Comparison of ENCODE assay signal across 26 cellular contexts in the genomic region with DNA sequence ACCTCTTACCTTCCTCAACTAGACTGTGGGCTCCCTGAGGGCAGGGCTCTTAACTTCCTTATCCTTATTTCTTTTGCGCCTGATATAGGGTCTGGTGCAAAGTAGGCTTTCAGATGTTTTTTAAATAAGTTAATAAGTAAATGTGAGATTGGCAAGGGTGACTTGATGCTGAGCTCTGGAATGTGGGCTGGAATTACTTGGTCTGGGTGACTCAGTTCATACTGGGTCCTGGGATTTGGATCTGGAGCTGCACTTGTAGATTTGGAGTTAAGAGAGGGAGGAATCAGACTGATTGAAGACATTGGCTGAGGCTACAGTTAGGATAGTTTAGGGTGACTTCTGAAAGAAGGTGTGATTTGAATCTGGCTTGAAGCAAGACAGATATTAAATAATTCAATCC.
DNase-seq lines count a peak whose midpoint lies in the region; ATAC-seq, FAIRE-seq and TF ChIP-seq lines count a peak whose summit lies in the region.
"Had no signal": no experiment of that assay in that cellular context is flagged by ENCODE, and none has a peak within 500 bp of the region (broad histone marks: within the 10 kb centered on the region; RNA-seq: fewer than 3 reads in every experiment).

No MANE protein-coding gene starts in this region.

- no peak overlapping the region for H3T11ph ChIP-seq in H9 (ENCODE audit: low read length)

- H2AK5ac ChIP-seq in H9 (ENCODE audit: insufficient read length, low read length) = no peak overlapping the region

- H3K4me1 Mint-ChIP-seq in Caco-2 (ENCODE audit: low read depth, unreplicated experiment) (peaks cover 18% of the 10 kb centered on the region), progenitor cell of endocrine pancreas (ENCODE audit: low read depth) (peaks cover 17% of the 10 kb centered on the region), H9 (peaks cover 11 to 29% of the 10 kb centered on the region in 2 experiments)
- H3K4me1 Mint-ChIP-seq: activated CD4-positive, alpha-beta T cell treated with anti-CD3 and anti-CD28 coated beads, Interleukin-2, amount 10 ng/mL, durations not matched to agents 24 days and 14 days; IgD-negative memory B cell; naive thymus-derived CD8-positive, alpha-beta T cell; stimulated activated effector memory CD8-positive, alpha-beta T cell treated with anti-CD3 and anti-CD28 coated beads, Interleukin-12 subunit alpha, Interleukin-12 subunit beta, amount 100 ng/mL, for 72 hours had no signal

- H2BK12ac ChIP-seq in H9 (ENCODE audit: insufficient read length, low read depth, low read length) = no peak overlapping the region

- no peak overlapping the region for H4K8ac ChIP-seq in H9 (replicated peaks; ENCODE audit: insufficient read length, low read depth, low read length)

- no peaks in the 10 kb centered on the region for H4K20me1 ChIP-seq in H9 (ENCODE audit: control insufficient read depth, insufficient read depth, insufficient read length)

- H3K27ac ChIP-seq in H9 (ENCODE audit: insufficient read length, low read depth, low read length) = no peak overlapping the region
- H3K27ac ChIP-seq in kidney (ENCODE audit: low read depth in 2 of 2, low read length in 2 of 2) = peak overlapping the region in 1 of 2 donors; percentile 1
- H3K27ac ChIP-seq in colonic mucosa = no peak overlapping the region
- H3K27ac ChIP-seq: brain microvascular endothelial cell, gastrocnemius medialis, HL-60, thoracic aorta had no signal

- H3K79me1 ChIP-seq in H9 (ENCODE audit: insufficient read depth, low read depth, low read length, poor library complexity, severe bottlenecking) = no peaks in the 10 kb centered on the region

- H4K5ac ChIP-seq in H9 (ENCODE audit: insufficient read length, low read depth, low read length) = no peak overlapping the region

- WGBS in H9 (ENCODE audit: extremely low coverage, insufficient read length, low lambda C conversion rate) = no CpG with 5 or more reads among the region's 1 CpG

- no TSS peak for BruUV-seq in Caco-2 (replicated peaks; lab: Mats Ljungman, UMichigan)

- H2AFZ ChIP-seq in H9 (ENCODE audit: low read length) = no peak overlapping the region

- H2BK120ac ChIP-seq in H9 (ENCODE audit: low read depth, low read length, poor library complexity, severe bottlenecking) = no peak overlapping the region

- H3K36me3 ChIP-seq in Caco-2 (ENCODE audit: control insufficient read depth, insufficient read depth, low read length) (no peaks in the 10 kb centered on the region), kidney (ENCODE audit: control insufficient read depth in 1 of 2, insufficient read depth in 2 of 2, low read length in 2 of 2) (no peaks in the 10 kb centered on the region), colonic mucosa (no peaks in the 10 kb centered on the region)
- H3K36me3 ChIP-seq: brain microvascular endothelial cell, gastrocnemius medialis, thoracic aorta had no signal

- no peak overlapping the region for H3K14ac ChIP-seq in H9 (ENCODE audit: insufficient read depth, low read length)

- no peaks in the 10 kb centered on the region for H3K27me3 ChIP-seq in Caco-2 (replicated peaks; ENCODE audit: control insufficient read depth, insufficient read depth, low read length)
- peaks cover 56% of the 10 kb centered on the region for H3K27me3 ChIP-seq in H9 (ENCODE audit: insufficient read depth, low read length)
- H3K27me3 ChIP-seq in colonic mucosa = no peaks in the 10 kb centered on the region
- H3K27me3 ChIP-seq: brain microvascular endothelial cell, gastrocnemius medialis had no signal

- no peaks in the 10 kb centered on the region for H3K23me2 ChIP-seq in H9 (ENCODE audit: insufficient read length, low read depth, low read length, poor library complexity, severe bottlenecking)

- intact Hi-C loops in Caco-2 (cut with micrococcal nuclease; ENCODE audit: unreplicated experiment) = loop anchor here (1.0 kb wide), 1 partner anchor 91 kb away; no protein-coding TSS in a partner anchor
- intact Hi-C loops in kidney (cut with DNase I) = no loop called here
- intact Hi-C loops in colonic mucosa (cut with DNase I) = loop anchor here (10.0 kb wide), 1 partner anchor 98 kb away; no protein-coding TSS in a partner anchor

- POLR2A ChIA-PET in Caco-2 (lab: Charles Lee) = no interaction called here

- no peaks in the 10 kb centered on the region for H3K27me3 Mint-ChIP-seq in Caco-2 (ENCODE audit: insufficient read depth, unreplicated experiment)
- peaks cover 18% of the 10 kb centered on the region for H3K27me3 Mint-ChIP-seq in progenitor cell of endocrine pancreas
- H3K27me3 Mint-ChIP-seq in H9 (ENCODE audit: low read depth) = peaks cover 100% of the 10 kb centered on the region

- FAIRE-seq in kidney (lab: Jason Lieb, UNC) = no peak
- FAIRE-seq: endometrium had no signal

- no peak overlapping the region for H2BK20ac ChIP-seq in H9 (ENCODE audit: low read depth, low read length, poor library complexity, severe bottlenecking)

- no peak overlapping the region for H3K4me2 ChIP-seq in H9 (ENCODE audit: insufficient read depth, insufficient read length, low read length)

- no peak overlapping the region for H3K4ac ChIP-seq in H9 (ENCODE audit: low read depth, low read length)

- H3K79me2 ChIP-seq in H9 (ENCODE audit: insufficient read depth, low read length) = no peaks in the 10 kb centered on the region

- H2BK15ac ChIP-seq in H9 (ENCODE audit: low read depth, low read length) = no peak overlapping the region

- H3K9ac ChIP-seq in H9 (ENCODE audit: extremely low read depth, insufficient read length, low read length) = no peak overlapping the region
- no peak overlapping the region for H3K9ac ChIP-seq in kidney (ENCODE audit: low read length in 2 of 2)
- H3K9ac ChIP-seq in colonic mucosa (ENCODE audit: low read depth in 2 of 2, low read length in 2 of 2) = no peak overlapping the region

- H3K4me3 Mint-ChIP-seq in Caco-2 (ENCODE audit: unreplicated experiment) = no peak overlapping the region
- no peak overlapping the region for H3K4me3 Mint-ChIP-seq in progenitor cell of endocrine pancreas (ENCODE audit: low read depth)
- H3K4me3 Mint-ChIP-seq in H9 = no peak overlapping the region
- H3K4me3 Mint-ChIP-seq: activated CD4-positive, alpha-beta T cell treated with anti-CD3 and anti-CD28 coated beads, Interleukin-2, amount 10 ng/mL, durations not matched to agents 24 days and 14 days; CD8-positive, alpha-beta T cell; IgD-negative memory B cell; naive thymus-derived CD8-positive, alpha-beta T cell; stimulated activated effector memory CD8-positive, alpha-beta T cell treated with anti-CD3 and anti-CD28 coated beads, Interleukin-12 subunit alpha, Interleukin-12 subunit beta, amount 100 ng/mL, for 72 hours had no signal

- ATAC-seq in HG02973 (IDR thresholded peaks at IDR 0.05; ENCODE audit: unreplicated experiment) = no peak
- ATAC-seq: CD8-positive, alpha-beta T cell; gastrocnemius medialis; naive thymus-derived CD8-positive, alpha-beta T cell; sciatic nerve; stimulated activated effector memory CD8-positive, alpha-beta T cell treated with anti-CD3 and anti-CD28 coated beads, Interleukin-12 subunit alpha, Interleukin-12 subunit beta, amount 100 ng/mL, for 72 hours had no signal

- no peak overlapping the region for H3K18ac ChIP-seq in H9 (ENCODE audit: insufficient read length, low read depth, low read length)

- no peak overlapping the region for H3K56ac ChIP-seq in H9 (ENCODE audit: insufficient read length, low read depth, low read length)

- no peak overlapping the region for H3K23ac ChIP-seq in H9 (ENCODE audit: insufficient read length, low read depth, low read length)

- CTCF ChIA-PET in Caco-2 (lab: Charles Lee) = no interaction called here

- H3K9me3 ChIP-seq in Caco-2 (no peaks in the 10 kb centered on the region), H9 (ENCODE audit: control insufficient read depth, low read depth, low read length) (no peaks in the 10 kb centered on the region), kidney (ENCODE audit: control insufficient read depth in 1 of 2, low read length in 2 of 2) (peaks cover 0 to 9% of the 10 kb centered on the region in 2 donors), colonic mucosa (no peaks in the 10 kb centered on the region)
- H3K9me3 ChIP-seq: gastrocnemius medialis had no signal

- H3K27ac Mint-ChIP-seq in Caco-2 (ENCODE audit: unreplicated experiment) (peak overlapping the region; percentile 46), progenitor cell of endocrine pancreas (peak overlapping the region; percentile 36), H9 (no peak overlapping the region)
- H3K27ac Mint-ChIP-seq: activated CD4-positive, alpha-beta T cell treated with anti-CD3 and anti-CD28 coated beads, Interleukin-2, amount 10 ng/mL, durations not matched to agents 24 days and 14 days; CD8-positive, alpha-beta T cell; IgD-negative memory B cell; naive thymus-derived CD8-positive, alpha-beta T cell; stimulated activated effector memory CD8-positive, alpha-beta T cell treated with anti-CD3 and anti-CD28 coated beads, Interleukin-12 subunit alpha, Interleukin-12 subunit beta, amount 100 ng/mL, for 72 hours had no signal

- no peak overlapping the region for H2BK5ac ChIP-seq in H9 (ENCODE audit: insufficient read length, low read length)

- H3K4me1 ChIP-seq in Caco-2 (peaks cover 8% of the 10 kb centered on the region), H9 (ENCODE audit: insufficient read depth, low read length) (no peaks in the 10 kb centered on the region), kidney (ENCODE audit: control insufficient read depth in 1 of 2, insufficient read depth in 1 of 2, low read depth in 1 of 2, low read length in 2 of 2) (no peaks in the 10 kb centered on the region), colonic mucosa (no peaks in the 10 kb centered on the region)
- H3K4me1 ChIP-seq: gastrocnemius medialis had no signal

- H3K9me3 Mint-ChIP-seq in Caco-2 (ENCODE audit: unreplicated experiment) (peaks cover 10% of the 10 kb centered on the region), progenitor cell of endocrine pancreas (ENCODE audit: low read depth) (peaks cover 7% of the 10 kb centered on the region), H9 (peaks cover 13 to 14% of the 10 kb centered on the region in 2 experiments)
- H3K9me3 Mint-ChIP-seq: stimulated activated effector memory CD8-positive, alpha-beta T cell treated with anti-CD3 and anti-CD28 coated beads, Interleukin-12 subunit alpha, Interleukin-12 subunit beta, amount 100 ng/mL, for 72 hours had no signal

- no peaks in the 10 kb centered on the region for H3K36me3 Mint-ChIP-seq in Caco-2 (ENCODE audit: insufficient read depth, unreplicated experiment)
- peaks cover 1% of the 10 kb centered on the region for H3K36me3 Mint-ChIP-seq in progenitor cell of endocrine pancreas (ENCODE audit: insufficient read depth)
- H3K36me3 Mint-ChIP-seq in H9 (ENCODE audit: insufficient read depth in 1 of 3, low read depth in 3 of 3) = no peaks in the 10 kb centered on the region; a peak in 1 of 7 replicates
- H3K36me3 Mint-ChIP-seq: CD8-positive, alpha-beta T cell; naive thymus-derived CD8-positive, alpha-beta T cell; stimulated activated effector memory CD8-positive, alpha-beta T cell treated with anti-CD3 and anti-CD28 coated beads, Interleukin-12 subunit alpha, Interleukin-12 subunit beta, amount 100 ng/mL, for 72 hours had no signal

- no peak for DNase-seq in Caco-2
- peak; percentile 46 for DNase-seq in NCI-H226
- peak; percentile 63 for DNase-seq in epithelial cell of proximal tubule (ENCODE audit: low read depth)
- no peak for DNase-seq in progenitor cell of endocrine pancreas (ENCODE audit: low spot score, unreplicated experiment)
- no peak for DNase-seq in H9
- no peak for DNase-seq in kidney
- DNase-seq in colonic mucosa = no peak
- DNase-seq: activated CD4-positive, alpha-beta T cell treated with anti-CD3 and anti-CD28 coated beads, Interleukin-2, amount 10 ng/mL, durations not matched to agents 24 days and 14 days; brain microvascular endothelial cell; CD8-positive, alpha-beta T cell; cortex of kidney; DMS79; gastrocnemius medialis; MV-4-11; naive thymus-derived CD8-positive, alpha-beta T cell; NCI-H1694 treated with DMSO at 0.1 percent for 48 hours; NCI-H748 treated with DMSO at 0.1 percent for 48 hours; SHP77 treated with DMSO at 0.1 percent for 48 hours; T-helper 1 cell had no signal

- H4K91ac ChIP-seq in H9 (ENCODE audit: insufficient read length, low read depth, low read length) = no peak overlapping the region

- no peak overlapping the region for H3K4me3 ChIP-seq in Caco-2 (ENCODE audit: low read depth, low read length)
- no peak overlapping the region for H3K4me3 ChIP-seq in epithelial cell of proximal tubule (ENCODE audit: low read depth, low read length)
- H3K4me3 ChIP-seq in kidney (ENCODE audit: low read length in 2 of 2) = no peak overlapping the region
- no peak overlapping the region for H3K4me3 ChIP-seq in colonic mucosa
- H3K4me3 ChIP-seq: gastrocnemius medialis, thoracic aorta had no signal

- TF ChIP-seq CTCF in Caco-2 (IDR thresholded peaks at IDR 0.05; ENCODE audit: insufficient read depth in 1 of 2, low read depth in 1 of 2, low read length in 1 of 2, severe bottlenecking in 1 of 2, unreplicated experiment in 1 of 2) (no peak), epithelial cell of proximal tubule (conservative IDR thresholded peaks at IDR 0.05; ENCODE audit: low read depth, low read length) (no peak), progenitor cell of endocrine pancreas (IDR thresholded peaks at IDR 0.05; ENCODE audit: unreplicated experiment) (no peak), H9 (conservative IDR thresholded peaks at IDR 0.05) (no peak), kidney (IDR thresholded peaks at IDR 0.05; ENCODE audit: borderline replicate concordance, extremely low read depth, insufficient read depth) (no peak), colonic mucosa (IDR thresholded peaks at IDR 0.05) (no peak)

Comparison
In these comparisons a context has a peak if more than half of its experiments do, and no peak if none do; other contexts are left out.
1. DNase-seq: peak in NCI-H226 (single experiment) and epithelial cell of proximal tubule (single experiment); none in Caco-2 (0 of 2), progenitor cell of endocrine pancreas (single experiment), H9 (single experiment), kidney (single experiment) and colonic mucosa (single experiment).
2. H3K27ac Mint-ChIP-seq: peak in Caco-2 (single experiment) and progenitor cell of endocrine pancreas (single experiment); none in H9 (0 of 3).